18 cellular contexts compared by ENCODE assay signal in the genomic region with DNA sequence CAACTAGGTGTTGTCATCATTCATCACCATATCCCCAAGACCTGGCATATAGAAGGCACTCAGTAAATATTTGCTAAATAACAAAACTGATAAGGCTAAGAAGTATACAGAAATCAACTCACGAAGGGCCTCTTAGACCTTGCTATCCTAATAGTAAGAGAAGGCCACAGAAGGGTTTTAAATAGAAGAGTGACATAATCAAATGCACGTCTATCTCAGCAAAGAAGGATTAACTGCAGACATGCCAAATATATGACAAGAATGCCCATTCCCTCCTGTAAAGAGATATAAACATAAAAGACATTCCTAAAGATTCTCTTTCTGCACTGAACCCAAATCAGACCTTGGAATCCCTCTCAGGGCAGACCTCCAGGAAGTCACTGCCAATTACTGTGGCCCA. TPM values are rescaled to one million over a fixed set of nuclear protein-coding genes. Genes with fewer than 3 reads are reported as not detected.
DNase-seq lines count a peak whose midpoint lies in the region; ATAC-seq and TF ChIP-seq lines count a peak whose summit lies in the region.
"Had no signal": no experiment of that assay in that cellular context is flagged by ENCODE, and none has a peak within 500 bp of the region (broad histone marks: within the 10 kb centered on the region; RNA-seq: fewer than 3 reads in every experiment).

No MANE protein-coding gene starts in this region.

- DNase-seq in activated T-cell treated with anti-CD3 and anti-CD28 coated beads, Interleukin-2, amount 50 U/mL, for 72 hours, result no peak
- DNase-seq in activated T-cell treated with anti-CD3 and anti-CD28 coated beads, Interleukin-2, amount 50 U/mL, for 48 hours, result no peak
- DNase-seq in chondrocyte (ENCODE audit: low spot score) (no peak), memory B cell (ENCODE audit: low spot score in 2 of 2) (no peak), activated gamma-delta T cell (lab: John Stamatoyannopoulos, UW) (no peak), progenitor cell of endocrine pancreas (ENCODE audit: low spot score, unreplicated experiment) (no peak)
- DNase-seq in stimulated activated effector memory CD8-positive, alpha-beta T cell treated with anti-CD3 and anti-CD28 coated beads, Interleukin-12 subunit alpha, Interleukin-12 subunit beta, amount 100 ng/mL, for 72 hours (ENCODE audit: low spot score in 2 of 2), result no peak
- DNase-seq: 8988T, DMS153, NCI-H1105, NCI-H1694 treated with DMSO at 0.1 percent for 48 hours, NCI-H446, NCI-H774, SHP77 had no signal

- ATAC-seq in activated T-cell treated with anti-CD3 and anti-CD28 coated beads, Interleukin-2, amount 50 U/mL, for 72 hours (replicated peaks in 1 of 2), result no peak
- ATAC-seq in memory B cell (ENCODE audit: low read depth), result no peak
- ATAC-seq in stimulated activated effector memory CD8-positive, alpha-beta T cell treated with anti-CD3 and anti-CD28 coated beads, Interleukin-12 subunit alpha, Interleukin-12 subunit beta, amount 100 ng/mL, for 72 hours, result no peak
- no peak for ATAC-seq in GM21423 (IDR thresholded peaks at IDR 0.05; ENCODE audit: unreplicated experiment)
- ATAC-seq: K562, Panc1, SK-N-SH treated with all-trans-retinoic acid at 6 μM for 48 hours had no signal

- H3K27me3 Mint-ChIP-seq in activated T-cell treated with anti-CD3 and anti-CD28 coated beads, Interleukin-2, amount 50 U/mL, for 72 hours (ENCODE audit: low read depth), result no peaks in the 10 kb centered on the region
- H3K27me3 Mint-ChIP-seq in chondrocyte (ENCODE audit: low read depth) (no peaks in the 10 kb centered on the region), memory B cell (no peaks in the 10 kb centered on the region), progenitor cell of endocrine pancreas (no peaks in the 10 kb centered on the region)

- TF ChIP-seq CTCF in chondrocyte (IDR thresholded peaks at IDR 0.05), result no peak
- TF ChIP-seq CTCF in progenitor cell of endocrine pancreas (IDR thresholded peaks at IDR 0.05; ENCODE audit: unreplicated experiment), result no peak

- no peaks in the 10 kb centered on the region for H3K4me1 Mint-ChIP-seq in activated T-cell treated with anti-CD3 and anti-CD28 coated beads, Interleukin-2, amount 50 U/mL, for 72 hours (ENCODE audit: low read depth)
- H3K4me1 Mint-ChIP-seq in chondrocyte (ENCODE audit: low read depth) (peaks cover 45% of the 10 kb centered on the region), memory B cell (peaks cover 4% of the 10 kb centered on the region), progenitor cell of endocrine pancreas (ENCODE audit: low read depth) (peaks cover 32% of the 10 kb centered on the region)
- peaks cover 27% of the 10 kb centered on the region for H3K4me1 Mint-ChIP-seq in stimulated activated effector memory CD8-positive, alpha-beta T cell treated with anti-CD3 and anti-CD28 coated beads, Interleukin-12 subunit alpha, Interleukin-12 subunit beta, amount 100 ng/mL, for 72 hours

- peak overlapping the region; percentile 84 for H3K27ac Mint-ChIP-seq in activated T-cell treated with anti-CD3 and anti-CD28 coated beads, Interleukin-2, amount 50 U/mL, for 72 hours
- H3K27ac Mint-ChIP-seq in chondrocyte (ENCODE audit: unreplicated experiment) (peak overlapping the region; percentile 73), memory B cell (peak overlapping the region; percentile 28), progenitor cell of endocrine pancreas (no peak overlapping the region)
- H3K27ac Mint-ChIP-seq in stimulated activated effector memory CD8-positive, alpha-beta T cell treated with anti-CD3 and anti-CD28 coated beads, Interleukin-12 subunit alpha, Interleukin-12 subunit beta, amount 100 ng/mL, for 72 hours, result peak overlapping the region; percentile 69

- no peaks in the 10 kb centered on the region for H3K9me3 Mint-ChIP-seq in activated T-cell treated with anti-CD3 and anti-CD28 coated beads, Interleukin-2, amount 50 U/mL, for 72 hours
- H3K9me3 Mint-ChIP-seq in chondrocyte (ENCODE audit: low read depth), result no peaks in the 10 kb centered on the region
- H3K9me3 Mint-ChIP-seq in memory B cell, result no peaks in the 10 kb centered on the region
- H3K9me3 Mint-ChIP-seq in stimulated activated effector memory CD8-positive, alpha-beta T cell treated with anti-CD3 and anti-CD28 coated beads, Interleukin-12 subunit alpha, Interleukin-12 subunit beta, amount 100 ng/mL, for 72 hours, result no peaks in the 10 kb centered on the region
- H3K9me3 Mint-ChIP-seq in progenitor cell of endocrine pancreas (ENCODE audit: low read depth), result no peaks in the 10 kb centered on the region

- H3K4me3 Mint-ChIP-seq in activated T-cell treated with anti-CD3 and anti-CD28 coated beads, Interleukin-2, amount 50 U/mL, for 72 hours, result no peak overlapping the region
- H3K4me3 Mint-ChIP-seq in chondrocyte (ENCODE audit: unreplicated experiment), result no peak overlapping the region
- H3K4me3 Mint-ChIP-seq in memory B cell, result no peak overlapping the region
- no peak overlapping the region for H3K4me3 Mint-ChIP-seq in stimulated activated effector memory CD8-positive, alpha-beta T cell treated with anti-CD3 and anti-CD28 coated beads, Interleukin-12 subunit alpha, Interleukin-12 subunit beta, amount 100 ng/mL, for 72 hours
- H3K4me3 Mint-ChIP-seq in progenitor cell of endocrine pancreas (ENCODE audit: low read depth), result no peak overlapping the region

- H3K36me3 Mint-ChIP-seq in activated T-cell treated with anti-CD3 and anti-CD28 coated beads, Interleukin-2, amount 50 U/mL, for 72 hours (ENCODE audit: insufficient read depth in 2 of 2), result peaks cover 5 to 15% of the 10 kb centered on the region in 2 donors
- H3K36me3 Mint-ChIP-seq in chondrocyte (ENCODE audit: low read depth), result peaks cover 6% of the 10 kb centered on the region
- peaks cover 26% of the 10 kb centered on the region for H3K36me3 Mint-ChIP-seq in memory B cell
- peaks cover 54% of the 10 kb centered on the region for H3K36me3 Mint-ChIP-seq in stimulated activated effector memory CD8-positive, alpha-beta T cell treated with anti-CD3 and anti-CD28 coated beads, Interleukin-12 subunit alpha, Interleukin-12 subunit beta, amount 100 ng/mL, for 72 hours
- H3K36me3 Mint-ChIP-seq in progenitor cell of endocrine pancreas (ENCODE audit: insufficient read depth), result peaks cover 15% of the 10 kb centered on the region

RNA-seq across cellular contexts. Expression of a gene that starts 34.1 kb away (rescaled TPM):
- 100 to 1,000 TPM; 100 to 118 TPM for total RNA-seq in activated T-cell treated with anti-CD3 and anti-CD28 coated beads, Interleukin-2, amount 50 U/mL, for 72 hours
- total RNA-seq in chondrocyte (108 to 118 TPM (median 113 TPM) in 3 replicates), progenitor cell of endocrine pancreas (116 and 117 TPM in 2 replicates)
